ENCODE assay signal across 20 cellular contexts in genomic region chr20:40489886-40490285, GRCh38.
DNase-seq lines count a peak whose midpoint lies in the region; ATAC-seq and TF ChIP-seq lines count a peak whose summit lies in the region.
"Had no signal": no experiment of that assay in that cellular context is flagged by ENCODE, and none has a peak within 500 bp of the region (broad histone marks: within the 10 kb centered on the region; RNA-seq: fewer than 3 reads in every experiment).

No MANE protein-coding gene starts in this region.

- no peak overlapping the region for H2BK5ac ChIP-seq in trophoblast cell (ENCODE audit: low read depth, low read length, poor library complexity)

- no peak overlapping the region for H3K27ac Mint-ChIP-seq in Calu3 (ENCODE audit: unreplicated experiment)
- no peak overlapping the region for H3K27ac Mint-ChIP-seq in activated CD8-positive, alpha-beta T cell treated with anti-CD3 and anti-CD28 coated beads, Interleukin-2, amount 10 ng/mL, durations not matched to agents 7 days and 5 days
- no peak overlapping the region for H3K27ac Mint-ChIP-seq in activated CD8-positive, alpha-beta T cell treated with anti-CD3 and anti-CD28 coated beads for 36 hours
- H3K27ac Mint-ChIP-seq: activated CD4-positive, alpha-beta memory T cell treated with anti-CD3 and anti-CD28 coated beads, Interleukin-2, amount 10 ng/mL, durations not matched to agents 7 days and 5 days had no signal

- no peak for TF ChIP-seq CTCF in Calu3 (IDR thresholded peaks at IDR 0.05; ENCODE audit: unreplicated experiment)
- TF ChIP-seq CTCF in suprapubic skin (IDR thresholded peaks at IDR 0.05) = no peak
- no peak for TF ChIP-seq CTCF in activated CD8-positive, alpha-beta T cell treated with anti-CD3 and anti-CD28 coated beads for 36 hours (IDR thresholded peaks at IDR 0.05)

- peaks cover 19% of the 10 kb centered on the region for H3K27me3 Mint-ChIP-seq in Calu3 (ENCODE audit: unreplicated experiment)
- H3K27me3 Mint-ChIP-seq in activated CD8-positive, alpha-beta T cell treated with anti-CD3 and anti-CD28 coated beads, Interleukin-2, amount 10 ng/mL, durations not matched to agents 7 days and 5 days (ENCODE audit: low read depth) = peaks cover 2% of the 10 kb centered on the region
- H3K27me3 Mint-ChIP-seq in activated CD8-positive, alpha-beta T cell treated with anti-CD3 and anti-CD28 coated beads for 36 hours = no peaks in the 10 kb centered on the region
- H3K27me3 Mint-ChIP-seq: activated CD4-positive, alpha-beta memory T cell treated with anti-CD3 and anti-CD28 coated beads, Interleukin-2, amount 10 ng/mL, durations not matched to agents 7 days and 5 days had no signal

- no CpG with 5 or more reads among the region's 2 CpGs for WGBS in trophoblast cell (ENCODE audit: extremely low coverage, insufficient coverage, insufficient read length)
- WGBS in suprapubic skin = 87% methylated on average over 2 of the region's 2 CpGs

- H3K9me3 Mint-ChIP-seq in Calu3 (ENCODE audit: low read depth, unreplicated experiment) = no peaks in the 10 kb centered on the region
- no peaks in the 10 kb centered on the region for H3K9me3 Mint-ChIP-seq in activated CD8-positive, alpha-beta T cell treated with anti-CD3 and anti-CD28 coated beads, Interleukin-2, amount 10 ng/mL, durations not matched to agents 7 days and 5 days (ENCODE audit: insufficient read depth)
- peaks cover 3% of the 10 kb centered on the region for H3K9me3 Mint-ChIP-seq in activated CD8-positive, alpha-beta T cell treated with anti-CD3 and anti-CD28 coated beads for 36 hours
- H3K9me3 Mint-ChIP-seq: activated CD4-positive, alpha-beta memory T cell treated with anti-CD3 and anti-CD28 coated beads, Interleukin-2, amount 10 ng/mL, durations not matched to agents 7 days and 5 days had no signal

- H3K4me2 ChIP-seq in trophoblast cell (ENCODE audit: low read length) = no peak overlapping the region

- H3K18ac ChIP-seq in trophoblast cell (ENCODE audit: low read length) = no peak overlapping the region

- no peak overlapping the region for H3K14ac ChIP-seq in trophoblast cell (ENCODE audit: low read length)

- H3K4me3 ChIP-seq in trophoblast cell (ENCODE audit: low read depth, low read length) (no peak overlapping the region), suprapubic skin (no peak overlapping the region)
- H3K4me3 ChIP-seq: esophagus muscularis mucosa, GM12878, tibial nerve had no signal

- intact Hi-C loops in Calu3 (cut with micrococcal nuclease; ENCODE audit: unreplicated experiment) = no loop called here
- intact Hi-C loops in activated CD8-positive, alpha-beta T cell treated with anti-CD3 and anti-CD28 coated beads for 36 hours (cut with micrococcal nuclease) = no loop called here

- H2AFZ ChIP-seq in trophoblast cell (ENCODE audit: insufficient read depth, low read length, poor library complexity) = no peak overlapping the region

- H3K4ac ChIP-seq in trophoblast cell (ENCODE audit: low read depth, low read length) = no peak overlapping the region

- no peaks in the 10 kb centered on the region for H3K79me1 ChIP-seq in trophoblast cell (ENCODE audit: low read length)

- H3K23ac ChIP-seq in trophoblast cell (ENCODE audit: low read length) = no peak overlapping the region

- POLR2A ChIA-PET in activated CD8-positive, alpha-beta T cell treated with anti-CD3 and anti-CD28 coated beads, Interleukin-2, amount 10 ng/mL, durations not matched to agents 7 days and 5 days (lab: Charles Lee) = no interaction called here
- POLR2A ChIA-PET in activated CD8-positive, alpha-beta T cell treated with anti-CD3 and anti-CD28 coated beads for 36 hours (lab: Charles Lee) = no interaction called here

- H4K8ac ChIP-seq in trophoblast cell (ENCODE audit: low read depth, low read length) = no peak overlapping the region

- CTCF ChIA-PET in Calu3 (lab: Charles Lee) = no interaction called here
- CTCF ChIA-PET in activated CD8-positive, alpha-beta T cell treated with anti-CD3 and anti-CD28 coated beads, Interleukin-2, amount 10 ng/mL, durations not matched to agents 7 days and 5 days (lab: Charles Lee) = no interaction called here
- CTCF ChIA-PET in activated CD8-positive, alpha-beta T cell treated with anti-CD3 and anti-CD28 coated beads for 36 hours (lab: Charles Lee) = no interaction called here

- no peak for TF ChIP-seq EP300 in suprapubic skin (IDR thresholded peaks at IDR 0.05)

- H2BK12ac ChIP-seq in trophoblast cell (ENCODE audit: low read length) = no peak overlapping the region

- no TSS peak for BruUV-seq in Calu3 (replicated peaks; lab: Mats Ljungman, UMichigan)

- no peak overlapping the region for H4K12ac ChIP-seq in trophoblast cell (ENCODE audit: low read depth, low read length)

- no peak overlapping the region for H2AK5ac ChIP-seq in trophoblast cell (ENCODE audit: low read length)

- H3K27ac ChIP-seq in epithelial cell of prostate (peak overlapping the region; percentile 46), trophoblast cell (ENCODE audit: low read depth, low read length) (no peak overlapping the region), suprapubic skin (no peak overlapping the region)
- H3K27ac ChIP-seq: C4-2B, esophagus muscularis mucosa, tibial nerve had no signal

- no peaks in the 10 kb centered on the region for H3K4me1 Mint-ChIP-seq in Calu3 (ENCODE audit: low read depth, unreplicated experiment)
- H3K4me1 Mint-ChIP-seq in activated CD8-positive, alpha-beta T cell treated with anti-CD3 and anti-CD28 coated beads, Interleukin-2, amount 10 ng/mL, durations not matched to agents 7 days and 5 days (ENCODE audit: low read depth) = no peaks in the 10 kb centered on the region
- no peaks in the 10 kb centered on the region for H3K4me1 Mint-ChIP-seq in activated CD8-positive, alpha-beta T cell treated with anti-CD3 and anti-CD28 coated beads for 36 hours (ENCODE audit: low read depth)
- H3K4me1 Mint-ChIP-seq: activated CD4-positive, alpha-beta memory T cell treated with anti-CD3 and anti-CD28 coated beads, Interleukin-2, amount 10 ng/mL, durations not matched to agents 7 days and 5 days; neural crest cell had no signal

- no peak for ATAC-seq in activated CD8-positive, alpha-beta T cell treated with anti-CD3 and anti-CD28 coated beads, Interleukin-2, amount 10 ng/mL, durations not matched to agents 7 days and 5 days
- ATAC-seq in activated CD8-positive, alpha-beta T cell treated with anti-CD3 and anti-CD28 coated beads for 36 hours = no peak
- no peak for ATAC-seq in HG03457 (IDR thresholded peaks at IDR 0.05; ENCODE audit: unreplicated experiment)
- ATAC-seq: GM12878, SK-N-SH treated with all-trans-retinoic acid at 6 μM for 48 hours had no signal

- no peak for TF ChIP-seq POLR2A in suprapubic skin (IDR thresholded peaks at IDR 0.05)

- no peak overlapping the region for H3K4me3 Mint-ChIP-seq in Calu3 (ENCODE audit: low read depth, unreplicated experiment)
- no peak overlapping the region for H3K4me3 Mint-ChIP-seq in activated CD8-positive, alpha-beta T cell treated with anti-CD3 and anti-CD28 coated beads, Interleukin-2, amount 10 ng/mL, durations not matched to agents 7 days and 5 days
- H3K4me3 Mint-ChIP-seq in activated CD8-positive, alpha-beta T cell treated with anti-CD3 and anti-CD28 coated beads for 36 hours = no peak overlapping the region
- H3K4me3 Mint-ChIP-seq: activated CD4-positive, alpha-beta memory T cell treated with anti-CD3 and anti-CD28 coated beads, Interleukin-2, amount 10 ng/mL, durations not matched to agents 7 days and 5 days; neural crest cell had no signal

- H3K27me3 ChIP-seq in trophoblast cell (ENCODE audit: insufficient read depth, low read length) = no peaks in the 10 kb centered on the region
- H3K27me3 ChIP-seq in suprapubic skin = no peaks in the 10 kb centered on the region
- H3K27me3 ChIP-seq: esophagus muscularis mucosa, tibial nerve had no signal

- H3K4me1 ChIP-seq in trophoblast cell (ENCODE audit: control insufficient read depth in 1 of 2, insufficient read depth in 2 of 2, low read length in 2 of 2) (peaks cover 0 to 4% of the 10 kb centered on the region in 2 experiments), suprapubic skin (no peaks in the 10 kb centered on the region)

- H2BK120ac ChIP-seq in trophoblast cell (ENCODE audit: insufficient read depth, low read length, poor library complexity) = no peak overlapping the region

- peak; percentile 35 for DNase-seq in Calu3
- DNase-seq in RPMI7951 (ENCODE audit: low read depth) = peak; percentile 98
- DNase-seq in epithelial cell of prostate (ENCODE audit: low read depth, low spot score) = peak; percentile 22
- peak; percentile 77 to 81 for DNase-seq in trophoblast cell
- no peak for DNase-seq in activated CD8-positive, alpha-beta T cell treated with anti-CD3 and anti-CD28 coated beads, Interleukin-2, amount 10 ng/mL, durations not matched to agents 7 days and 5 days
- DNase-seq in suprapubic skin (ENCODE audit: low spot score in 2 of 2) = no peak
- DNase-seq in activated CD8-positive, alpha-beta T cell treated with anti-CD3 and anti-CD28 coated beads for 36 hours = no peak
- DNase-seq: activated CD4-positive, alpha-beta memory T cell treated with anti-CD3 and anti-CD28 coated beads, Interleukin-2, amount 10 ng/mL, durations not matched to agents 7 days and 5 days; DMS79 treated with DMSO at 0.1 percent for 48 hours; HCEC 1CT; NCI-H1105; NCI-H2227 treated with DMSO at 0.1 percent for 48 hours; stimulated activated CD4-positive, alpha-beta T cell treated with anti-CD3 and anti-CD28 coated beads, Interleukin-4, amount 100 ng/mL, for 4 hours had no signal

- peaks cover 2% of the 10 kb centered on the region for H3K9me3 ChIP-seq in trophoblast cell (ENCODE audit: insufficient read depth, low read depth, low read length)
- H3K9me3 ChIP-seq in suprapubic skin = no peaks in the 10 kb centered on the region

- no peaks in the 10 kb centered on the region for H3K79me2 ChIP-seq in trophoblast cell (ENCODE audit: control insufficient read depth, insufficient read depth, low read length, poor library complexity)

- H3K36me3 Mint-ChIP-seq in Calu3 (ENCODE audit: insufficient read depth, unreplicated experiment) = no peaks in the 10 kb centered on the region
- H3K36me3 Mint-ChIP-seq in activated CD8-positive, alpha-beta T cell treated with anti-CD3 and anti-CD28 coated beads, Interleukin-2, amount 10 ng/mL, durations not matched to agents 7 days and 5 days (ENCODE audit: low read depth) = no peaks in the 10 kb centered on the region
- no peaks in the 10 kb centered on the region for H3K36me3 Mint-ChIP-seq in activated CD8-positive, alpha-beta T cell treated with anti-CD3 and anti-CD28 coated beads for 36 hours (ENCODE audit: low read depth)

- H3K36me3 ChIP-seq in trophoblast cell (ENCODE audit: control insufficient read depth in 1 of 2, insufficient read depth in 2 of 2, low read length in 2 of 2) (no peaks in the 10 kb centered on the region), suprapubic skin (no peaks in the 10 kb centered on the region)
- H3K36me3 ChIP-seq: esophagus muscularis mucosa, tibial nerve had no signal

- H4K91ac ChIP-seq in trophoblast cell (ENCODE audit: low read depth, low read length) = no peak overlapping the region

- no peak overlapping the region for H3K9ac ChIP-seq in trophoblast cell (ENCODE audit: low read length)

Comparison
In these comparisons a context has a peak if more than half of its experiments do, and no peak if none do; other contexts are left out.
1. DNase-seq: peak in Calu3 (single experiment), RPMI7951 (single experiment), epithelial cell of prostate (single experiment) and trophoblast cell (2 of 2); none in activated CD8-positive, alpha-beta T cell treated with anti-CD3 and anti-CD28 coated beads, Interleukin-2, amount 10 ng/mL, durations not matched to agents 7 days and 5 days (single experiment), suprapubic skin (0 of 2) and activated CD8-positive, alpha-beta T cell treated with anti-CD3 and anti-CD28 coated beads for 36 hours (single experiment).